Comparison of ENCODE assay signal across 8 cellular contexts in genomic region chr12:57751788-57752667, GRCh38. TPM values are rescaled to one million over a fixed set of nuclear protein-coding genes. Genes with fewer than 3 reads are reported as not detected.
DNase-seq lines count a peak whose midpoint lies in the region; ATAC-seq, FAIRE-seq and TF ChIP-seq lines count a peak whose summit lies in the region.

CDK4 (minus strand) TSS chr12:57752310; CDS start chr12:57751717, 593 bp downstream.

- H3K4me3 ChIP-seq in AG04449 (ENCODE audit: low read depth, low read length) (peak within 1 kb of the TSS; percentile 84), WI38 (ENCODE audit: low read depth, low read length) (peak within 1 kb of the TSS; percentile 89), bronchial epithelial cell (ENCODE audit: low read depth, low read length) (peak within 1 kb of the TSS; percentile 63), small intestine (ENCODE audit: low read depth in 1 of 2, low read length in 2 of 2) (peak within 1 kb of the TSS; percentile 32 to 49)

- DNase-seq in AG04449 (ENCODE audit: low read depth, low spot score), result peak; percentile 96
- DNase-seq in NCI-H2227 treated with DMSO at 0.1 percent for 48 hours (lab: John Stamatoyannopoulos, UW), result peak; percentile 93
- peak; percentile 95 for DNase-seq in bronchial epithelial cell (ENCODE audit: low read depth)
- peak; percentile 95 for DNase-seq in iPS-NIHi11 (ENCODE audit: low spot score)
- DNase-seq in small intestine, result peak; percentile 99

- WGBS in small intestine, 3 donors, result 0 to 1% (median 1%) methylated on average over 53 to 58 of the region's 58 CpGs

- FAIRE-seq in bronchial epithelial cell (lab: Jason Lieb, UNC) (no peak), small intestine (lab: Jason Lieb, UNC) (no peak)

- ATAC-seq in GM18907 (IDR thresholded peaks at IDR 0.05; ENCODE audit: unreplicated experiment) (peak; percentile 75), HG03159 (IDR thresholded peaks at IDR 0.05; ENCODE audit: unreplicated experiment) (peak; percentile 67)

- H3K4me1 ChIP-seq in small intestine (ENCODE audit: control insufficient read depth in 2 of 2, insufficient read depth in 1 of 2, low read depth in 1 of 2, low read length in 1 of 2), result peaks cover 2% of the 10 kb centered on the region in 2 donors

- H3K27ac ChIP-seq in small intestine (ENCODE audit: low read depth in 1 of 2, low read length in 1 of 2), result peak within 1 kb of the TSS in 1 of 2 donors; percentile 67

- TF ChIP-seq CTCF in AG04449 (IDR thresholded peaks at IDR 0.05; ENCODE audit: insufficient read depth, low read length, missing control alignments), result no peak
- no peak for TF ChIP-seq CTCF in WI38 (IDR thresholded peaks at IDR 0.05; ENCODE audit: low read depth, low read length)
- TF ChIP-seq CTCF in bronchial epithelial cell (IDR thresholded peaks at IDR 0.05; ENCODE audit: insufficient read depth, low read length, severe bottlenecking), result no peak

- peaks cover 11% of the 10 kb centered on the region for H3K36me3 ChIP-seq in bronchial epithelial cell (ENCODE audit: control insufficient read depth, insufficient read depth, low read length)
- H3K36me3 ChIP-seq in small intestine (ENCODE audit: control insufficient read depth in 2 of 2, insufficient read depth in 2 of 2, low read length in 2 of 2), result peaks cover 3 to 11% of the 10 kb centered on the region in 2 donors

- CTCF ChIA-PET in AG04449 (lab: Yijun Ruan, JAX), result interaction anchor here (0.6 to 1.0 kb wide), 2 partner anchors 9 to 31 kb away, joined by 3 read pairs; partner anchors contain the start of gene TSFM

- no peaks in the 10 kb centered on the region for H3K27me3 ChIP-seq in bronchial epithelial cell (ENCODE audit: control insufficient read depth, insufficient read depth, low read length)
- no peaks in the 10 kb centered on the region for H3K27me3 ChIP-seq in small intestine (ENCODE audit: control insufficient read depth in 2 of 2, insufficient read depth in 2 of 2, low read length in 2 of 2)

- POLR2A ChIA-PET in AG04449 (lab: Yijun Ruan, JAX), result interaction anchor here (0.8 to 1.0 kb wide), 3 partner anchors 20 to 142 kb away, joined by 3 to 4 read pairs (median 3); partner anchors contain the start of genes EEF1AKMT3 and METTL1

- H3K9me3 ChIP-seq in small intestine (ENCODE audit: control insufficient read depth, low read depth), result no peaks in the 10 kb centered on the region

RNA-seq across cellular contexts. Expression of gene CDK4, which starts in this region (rescaled TPM):
- 61.3 and 113 TPM in 2 replicates for total RNA-seq in bronchial epithelial cell
- 10 to 100 TPM; 13.2 to 98.8 (median 41.6) TPM for polyA plus RNA-seq in small intestine
